ENCODE assay signal across 15 cellular contexts in the genomic region with DNA sequence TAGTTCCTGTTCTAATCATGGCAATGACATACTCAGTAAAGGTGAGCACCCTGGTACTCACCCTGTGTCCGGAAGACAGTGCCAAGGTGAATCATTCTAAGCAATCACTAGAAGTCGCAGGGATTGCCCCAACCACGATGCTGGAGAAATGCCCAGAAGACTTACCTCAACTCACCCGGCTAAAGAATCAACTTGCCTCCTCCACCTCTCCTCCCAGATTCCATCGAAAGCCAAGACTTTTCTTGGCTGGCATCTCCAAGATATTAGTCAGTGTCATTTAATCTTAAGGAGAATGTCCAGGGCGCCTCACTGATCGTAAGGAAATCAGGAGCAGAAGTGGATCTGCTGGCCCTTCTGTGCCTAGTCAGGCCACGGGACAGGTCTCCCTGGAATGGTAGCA.
DNase-seq lines count a peak whose midpoint lies in the region; ATAC-seq lines count a peak whose summit lies in the region.
"Had no signal": no experiment of that assay in that cellular context is flagged by ENCODE, and none has a peak within 500 bp of the region (broad histone marks: within the 10 kb centered on the region; RNA-seq: fewer than 3 reads in every experiment).

No MANE protein-coding gene starts in this region.

- no peak for ATAC-seq in HG03520 (IDR thresholded peaks at IDR 0.05; ENCODE audit: unreplicated experiment)

- DNase-seq in H4 (ENCODE audit: low spot score) (peak; percentile 58), RPMI7951 (ENCODE audit: low read depth) (peak; percentile 37), fibroblast of gingiva (ENCODE audit: low read depth) (peak; percentile 44), renal cortical epithelial cell (ENCODE audit: low read depth) (peak; percentile 91), NCI-H2227 (lab: John Stamatoyannopoulos, UW; ENCODE audit: unreplicated experiment) (no peak), superior temporal gyrus (ENCODE audit: extremely low spot score) (no peak), 8988T (no peak)
- DNase-seq: activated CD4-positive, alpha-beta T cell treated with anti-CD3 and anti-CD28 coated beads, Interleukin-2, amount 50 U/mL, for 48 hours; anterior cingulate cortex; cortex of kidney; midbrain; NCI-H1436 treated with DMSO at 0.1 percent for 48 hours; NCI-H526 treated with DMSO at 0.1 percent for 48 hours; nucleus accumbens had no signal

Comparison
In these comparisons a context has a peak if more than half of its experiments do, and no peak if none do; other contexts are left out.
1. DNase-seq: peak in H4 (single experiment), RPMI7951 (single experiment), fibroblast of gingiva (single experiment) and renal cortical epithelial cell (single experiment); none in NCI-H2227 (single experiment), superior temporal gyrus (single experiment) and 8988T (single experiment).